Comparison of ENCODE assay signal across 7 cellular contexts in the genomic region with DNA sequence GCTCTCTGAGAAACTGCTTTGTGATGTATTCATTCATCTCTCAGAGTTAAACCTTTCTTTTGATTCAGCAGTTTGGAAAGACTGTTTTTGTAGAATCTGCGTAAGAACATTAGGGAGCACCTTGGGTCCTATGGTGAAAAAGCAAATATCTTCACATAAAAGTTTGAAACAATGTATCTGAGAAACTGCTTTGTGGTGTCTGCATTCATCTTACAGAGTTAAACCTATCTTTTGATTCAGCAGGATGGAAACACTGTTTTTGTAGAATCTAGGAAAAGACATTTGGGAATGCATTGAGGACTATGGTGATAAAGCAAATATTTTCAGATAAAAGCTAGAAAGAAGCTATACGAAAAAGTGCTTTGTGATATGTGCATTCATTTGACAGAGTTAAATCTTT.
"Had no signal": no experiment of that assay in that cellular context is flagged by ENCODE, and none has a peak within 500 bp of the region (broad histone marks: within the 10 kb centered on the region; RNA-seq: fewer than 3 reads in every experiment).

No MANE protein-coding gene starts in this region.

- DNase-seq: GDM1, GF-D8 had no signal

- FAIRE-seq: G401.6, GM12891, GM12892, GM18507, GM19239 had no signal
